ENCODE assay signal across 19 cellular contexts in the genomic region with DNA sequence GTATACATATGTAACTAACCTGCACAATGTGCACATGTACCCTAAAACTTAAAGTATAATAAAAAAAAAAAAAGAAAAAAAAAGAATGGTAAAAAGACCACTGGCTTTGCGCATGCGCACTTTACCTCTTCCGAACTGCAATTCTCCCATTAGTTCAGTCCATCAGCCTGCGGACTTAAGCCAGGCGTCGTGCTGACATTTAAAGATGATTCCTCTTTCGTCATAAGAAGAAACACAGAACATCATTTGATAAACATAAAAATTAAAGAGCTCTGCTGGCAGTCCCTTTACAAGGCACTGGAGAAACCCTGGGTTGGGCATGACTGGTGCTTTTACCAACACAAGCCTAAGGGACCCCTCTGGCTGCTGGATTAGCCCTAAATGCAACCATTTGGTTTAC. TPM values are rescaled to one million over a fixed set of nuclear protein-coding genes. Genes with fewer than 3 reads are reported as not detected.
"Had no signal": no experiment of that assay in that cellular context is flagged by ENCODE, and none has a peak within 500 bp of the region (broad histone marks: within the 10 kb centered on the region; RNA-seq: fewer than 3 reads in every experiment).

No MANE protein-coding gene starts in this region.

RNA-seq across cellular contexts. Expression of a gene that starts 3.6 kb away (rescaled TPM):
- total RNA-seq: activated naive CD4-positive, alpha-beta T cell treated with anti-CD3 and anti-CD28 coated beads for 36 hours; activated naive CD4-positive, alpha-beta T cell treated with anti-CD3 and anti-CD28 coated beads, Interleukin-2, amount 50 U/mL, for 72 hours; activated naive CD8-positive, alpha-beta T cell treated with anti-CD3 and anti-CD28 coated beads for 36 hours; activated naive CD8-positive, alpha-beta T cell treated with anti-CD3 and anti-CD28 coated beads, Interleukin-2, amount 10 ng/mL, durations not matched to agents 7 days and 5 days; activated T-cell treated with anti-CD3 and anti-CD28 coated beads, Interleukin-2, amount 50 U/mL, for 4 hours; activated T-cell treated with anti-CD3 and anti-CD28 coated beads, Interleukin-2, amount 50 U/mL, for 72 hours; activated T-helper 1 cell treated with anti-CD3 and anti-CD28 coated beads, Interleukin-12 subunit alpha, Interleukin-12 subunit beta, Interleukin-2, Interleukin-4 antibody, amounts not matched to agents 30 ng/mL and 10 ng/mL and 1 ng/mL, durations not matched to agents 14 hours and 24 hours and 36 hours; activated T-helper 17 cell treated with anti-CD3 and anti-CD28 coated beads, Interleukin-2, amount 50 U/mL, for 72 hours; activated T-helper 2 cell treated with anti-CD3 and anti-CD28 coated beads, Interferon-gamma antibody, Interleukin-2, Interleukin-4, amounts not matched to agents 10 μg/mL and 5 μg/mL and 100 μg/mL, durations not matched to agents 14 hours and 24 hours and 36 hours; adrenal gland; aorta; ascending aorta; astrocyte; body of pancreas; breast epithelium; bronchial epithelial cell; cardiac muscle cell; cardiac septum had no signal
- polyA plus RNA-seq: adipose tissue, adrenal gland, aorta, cardiac muscle cell had no signal
